ENCODE assay signal across 31 cellular contexts in genomic region chr21:28804089-28804670, GRCh38.
DNase-seq lines count a peak whose midpoint lies in the region; ATAC-seq, FAIRE-seq and TF ChIP-seq lines count a peak whose summit lies in the region.
"Had no signal": no experiment of that assay in that cellular context is flagged by ENCODE, and none has a peak within 500 bp of the region (broad histone marks: within the 10 kb centered on the region; RNA-seq: fewer than 3 reads in every experiment).

No MANE protein-coding gene starts in this region.

- TF ChIP-seq POLR2A in breast epithelium (IDR thresholded peaks at IDR 0.05) (no peak), vagina (IDR thresholded peaks at IDR 0.05) (no peak)

- H3K9me3 ChIP-seq in breast epithelium: no peaks in the 10 kb centered on the region
- H3K9me3 ChIP-seq in vagina: no peaks in the 10 kb centered on the region
- H3K9me3 ChIP-seq: ovary had no signal

- POLR2A ChIA-PET in MCF 10A (lab: Yijun Ruan, JAX): no interaction called here

- H3K27ac Mint-ChIP-seq in MCF 10A (ENCODE audit: low read depth, unreplicated experiment): no peak overlapping the region
- H3K27ac Mint-ChIP-seq: activated T-helper 2 cell treated with anti-CD3 and anti-CD28 coated beads, Interferon-gamma antibody, Interleukin-2, Interleukin-4, amounts not matched to agents 10 μg/mL and 5 μg/mL and 100 μg/mL, durations not matched to agents 14 hours and 24 hours and 36 hours; nephron progenitor cell; T-cell had no signal

- H3K27me3 ChIP-seq in breast epithelium (no peaks in the 10 kb centered on the region), vagina (no peaks in the 10 kb centered on the region)
- H3K27me3 ChIP-seq: ovary had no signal

- no peak for TF ChIP-seq CTCF in breast epithelium (IDR thresholded peaks at IDR 0.05)
- no peak for TF ChIP-seq CTCF in MCF 10A (IDR thresholded peaks at IDR 0.05; ENCODE audit: unreplicated experiment)
- no peak for TF ChIP-seq CTCF in fibroblast of the aortic adventitia (IDR thresholded peaks at IDR 0.05; ENCODE audit: insufficient read depth, low read length)
- no peak for TF ChIP-seq CTCF in vagina (IDR thresholded peaks at IDR 0.05)

- H3K4me1 ChIP-seq in breast epithelium: no peaks in the 10 kb centered on the region
- H3K4me1 ChIP-seq in vagina: peaks cover 10% of the 10 kb centered on the region

- H3K36me3 Mint-ChIP-seq in MCF 10A (ENCODE audit: insufficient read depth, unreplicated experiment): no peaks in the 10 kb centered on the region

- FAIRE-seq in GM19239 (lab: Jason Lieb, UNC): no peak

- intact Hi-C loops in breast epithelium (cut with DNase I; ENCODE audit: low total_unique reads) (no loop called here), MCF 10A (cut with micrococcal nuclease) (no loop called here), sciatic nerve (cut with DNase I) (no loop called here), vagina (cut with DNase I) (no loop called here)

- no peaks in the 10 kb centered on the region for H3K36me3 ChIP-seq in breast epithelium
- no peaks in the 10 kb centered on the region for H3K36me3 ChIP-seq in vagina
- H3K36me3 ChIP-seq: ovary had no signal

- H3K27me3 Mint-ChIP-seq in MCF 10A (ENCODE audit: insufficient read depth, unreplicated experiment): no peaks in the 10 kb centered on the region
- H3K27me3 Mint-ChIP-seq: T-cell had no signal

- DNase-seq in breast epithelium (ENCODE audit: low spot score in 2 of 2): no peak
- no peak for DNase-seq in MCF 10A (ENCODE audit: unreplicated experiment)
- DNase-seq in fibroblast of the aortic adventitia (ENCODE audit: low read depth): peak; percentile 66
- DNase-seq in sciatic nerve (ENCODE audit: low spot score): no peak
- no peak for DNase-seq in vagina (ENCODE audit: extremely low spot score in 2 of 2)
- DNase-seq in GM19239 (ENCODE audit: insufficient read length, low spot score): no peak
- no peak for DNase-seq in SK-N-DZ (ENCODE audit: low spot score)
- DNase-seq in NCI-H748 (lab: John Stamatoyannopoulos, UW; ENCODE audit: unreplicated experiment): no peak
- DNase-seq: activated CD4-positive, alpha-beta T cell treated with anti-CD3 and anti-CD28 coated beads for 48 hours; activated CD8-positive, alpha-beta memory T cell treated with anti-CD3 and anti-CD28 coated beads for 24 hours; activated naive CD4-positive, alpha-beta T cell treated with anti-CD3 and anti-CD28 coated beads, Interleukin-2, amount 50 U/mL, for 16 hours; activated T-cell treated with anti-CD3 and anti-CD28 coated beads for 4 hours; amniotic stem cell; C1 segment of cervical spinal cord; DMS153; Kasumi-1; mammary epithelial cell; NCI-H1436; NCI-H2081 treated with DMSO at 0.1 percent for 48 hours; NCI-H2227 treated with DMSO at 0.1 percent for 48 hours; NCI-H526 treated with DMSO at 0.1 percent for 48 hours; nephron progenitor cell; ovary; retina; SIG-M5; stimulated activated naive CD4-positive, alpha-beta T cell; T-cell had no signal

- H3K4me1 Mint-ChIP-seq in MCF 10A (ENCODE audit: insufficient read depth, unreplicated experiment): no peaks in the 10 kb centered on the region
- H3K4me1 Mint-ChIP-seq: nephron progenitor cell had no signal

- H3K27ac ChIP-seq in breast epithelium (peak overlapping the region; percentile 45 to 70), vagina (peak overlapping the region; percentile 54)
- H3K27ac ChIP-seq: 22Rv1, ovary had no signal

- H3K4me3 Mint-ChIP-seq in MCF 10A (ENCODE audit: unreplicated experiment): no peak overlapping the region
- H3K4me3 Mint-ChIP-seq: nephron progenitor cell, T-cell had no signal

- BruUV-seq in MCF 10A (replicated peaks; lab: Mats Ljungman, UMichigan): no TSS peak

- H3K4me3 ChIP-seq in breast epithelium (peak overlapping the region in 2 of 3 donors; percentile 25 to 41), fibroblast of the aortic adventitia (ENCODE audit: low read depth, low read length) (no peak overlapping the region), vagina (no peak overlapping the region)
- H3K4me3 ChIP-seq: ovary, smooth muscle cell had no signal

- CTCF ChIA-PET in MCF 10A (lab: Yijun Ruan, JAX): interaction anchor here (0.8 kb wide), 1 partner anchor 59 kb away, joined by 3 read pairs; no protein-coding TSS in a partner anchor

- H3K9me3 Mint-ChIP-seq in MCF 10A (ENCODE audit: unreplicated experiment): no peaks in the 10 kb centered on the region
- H3K9me3 Mint-ChIP-seq: T-cell had no signal

- ATAC-seq in sciatic nerve: peak; percentile 44
- ATAC-seq: HCT116, T-cell had no signal

Comparison
In these comparisons a context has a peak if more than half of its experiments do, and no peak if none do; other contexts are left out.
1. H3K4me3 ChIP-seq: peak in breast epithelium (2 of 3); none in fibroblast of the aortic adventitia (single experiment) and vagina (0 of 2).